12 cellular contexts compared by ENCODE assay signal in genomic region chr11:67404515-67405195, GRCh38. TPM values are rescaled to one million over a fixed set of nuclear protein-coding genes. Genes with fewer than 3 reads are reported as not detected.
DNase-seq lines count a peak whose midpoint lies in the region; ATAC-seq and TF ChIP-seq lines count a peak whose summit lies in the region.
"Had no signal": no experiment of that assay in that cellular context is flagged by ENCODE, and none has a peak within 500 bp of the region (broad histone marks: within the 10 kb centered on the region; RNA-seq: fewer than 3 reads in every experiment).

No MANE protein-coding gene starts in this region.

- no peaks in the 10 kb centered on the region for H3K9me3 Mint-ChIP-seq in T-cell

- intact Hi-C loops in colonic mucosa (cut with DNase I) = no loop called here

- H3K27me3 Mint-ChIP-seq in T-cell = no peaks in the 10 kb centered on the region

- H3K4me3 ChIP-seq in colonic mucosa = peak overlapping the region; percentile 25

- peak overlapping the region; percentile 61 for H3K27ac ChIP-seq in colonic mucosa
- H3K27ac ChIP-seq: VCaP had no signal

- DNase-seq in GM10266 (ENCODE audit: extremely low spot score) = peak; percentile 35
- peak in 10 of 34 experiments; percentile 31 to 61 (median 46) for DNase-seq in T-cell
- no peak for DNase-seq in colonic mucosa
- DNase-seq in stimulated activated CD8-positive, alpha-beta memory T cell treated with anti-CD3 and anti-CD28 coated beads, Interleukin-12 subunit alpha, Interleukin-12 subunit beta, amount 100 ng/mL, for 4 hours (ENCODE audit: low read depth) = peak; percentile 41
- DNase-seq in NCI-H2196 treated with DMSO at 0.1 percent for 48 hours (lab: John Stamatoyannopoulos, UW; ENCODE audit: unreplicated experiment) = no peak
- DNase-seq in DMS 273 treated with DMSO at 0.1 percent for 48 hours (lab: John Stamatoyannopoulos, UW) = no peak
- no peak for DNase-seq in DMS114 treated with DMSO at 0.1 percent for 48 hours (lab: John Stamatoyannopoulos, UW; ENCODE audit: unreplicated experiment)
- DNase-seq in cerebellar cortex (ENCODE audit: low spot score) = no peak
- DNase-seq: EL had no signal

- H3K9me3 ChIP-seq in colonic mucosa = no peaks in the 10 kb centered on the region
- H3K9me3 ChIP-seq: pancreas had no signal

- H3K4me1 ChIP-seq in colonic mucosa = peaks cover 8% of the 10 kb centered on the region

- peaks cover 21% of the 10 kb centered on the region for H3K36me3 Mint-ChIP-seq in T-cell

- H3K9ac ChIP-seq in colonic mucosa (ENCODE audit: low read depth in 2 of 2, low read length in 2 of 2) = peak overlapping the region; percentile 58 to 61

- POLR2A ChIA-PET in T-cell (lab: Charles Lee) = interaction anchor here in 1 of 2 donors (0.5 kb wide), 1 partner anchor 39 kb away, joined by 9 read pairs; no protein-coding TSS in a partner anchor

- CTCF ChIA-PET in T-cell (lab: Charles Lee) = no interaction called here

- peak overlapping the region; percentile 96 for H3K27ac Mint-ChIP-seq in T-cell

- H3K36me3 ChIP-seq in colonic mucosa = no peaks in the 10 kb centered on the region
- H3K36me3 ChIP-seq: pancreas had no signal

- TF ChIP-seq CTCF in GM10266 (IDR thresholded peaks at IDR 0.05; ENCODE audit: control insufficient read depth, insufficient read depth, low read depth, missing control alignments) (no peak), colonic mucosa (IDR thresholded peaks at IDR 0.05) (no peak)

- peak in 2 of 4 experiments; percentile 5 to 6 for ATAC-seq in T-cell (replicated peaks in 1 of 4)
- ATAC-seq: pancreas had no signal

- H3K4me1 Mint-ChIP-seq in T-cell = peaks cover 61 to 77% (median 68%) of the 10 kb centered on the region in 3 donors

- peak overlapping the region; percentile 92 to 97 (median 96) for H3K4me3 Mint-ChIP-seq in T-cell

- H3K27me3 ChIP-seq in colonic mucosa = no peaks in the 10 kb centered on the region
- H3K27me3 ChIP-seq: pancreas had no signal

RNA-seq across cellular contexts. Expression of gene TBC1D10C, which starts 0.8 kb away (rescaled TPM):
- 100 to 1,000 TPM; 288 to 449 (median 436) TPM for total RNA-seq in T-cell
- total RNA-seq in colonic mucosa = 1 to 10 TPM; 3.9 to 5.2 TPM
- total RNA-seq: NCI-H460 had no signal

RNA-seq across cellular contexts. Expression of gene PPP1CA, which starts 3.0 kb away (rescaled TPM):
- 100 to 1,000 TPM; 118 to 198 (median 186) TPM for total RNA-seq in T-cell
- total RNA-seq in colonic mucosa = 100 to 1,000 TPM; 242 to 280 TPM

RNA-seq across cellular contexts. Expression of gene CARNS1, which starts 10.8 kb away (rescaled TPM):
- total RNA-seq in T-cell (10 to 100 TPM in 2 of 5 donors, 1 to 10 TPM in 3; 5.5 to 19.1 (median 9.8) TPM), colonic mucosa (under 1 TPM; 0.20 to 0.32 TPM)

RNA-seq across cellular contexts. Expression of gene RAD9A, which starts 12.9 kb away (rescaled TPM):
- total RNA-seq in T-cell (10 to 100 TPM; 34.9 to 63.8 (median 56.2) TPM), colonic mucosa (10 to 100 TPM; 21.8 to 35.1 TPM)

RNA-seq across cellular contexts. Expression of gene RPS6KB2, which starts 23.6 kb away (rescaled TPM):
- 10 to 100 TPM; 60.3 to 88.0 (median 81.9) TPM for total RNA-seq in T-cell
- total RNA-seq in colonic mucosa = 10 to 100 TPM; 38.3 to 70.4 TPM

Comparison
In these comparisons a context has a peak if more than half of its experiments do, and no peak if none do; other contexts are left out.
1. DNase-seq: peak in GM10266 (single experiment) and stimulated activated CD8-positive, alpha-beta memory T cell treated with anti-CD3 and anti-CD28 coated beads, Interleukin-12 subunit alpha, Interleukin-12 subunit beta, amount 100 ng/mL, for 4 hours (single experiment); none in colonic mucosa (single experiment), NCI-H2196 treated with DMSO at 0.1 percent for 48 hours (single experiment), DMS 273 treated with DMSO at 0.1 percent for 48 hours (single experiment), DMS114 treated with DMSO at 0.1 percent for 48 hours (single experiment) and cerebellar cortex (single experiment).
2. RNA of gene TBC1D10C, which starts 0.8 kb away (total RNA-seq): 288 to 449 TPM in T-cell; 3.9 to 5.2 TPM in colonic mucosa; every median in the first group is over 10 times any median in the second.
3. RNA of gene CARNS1, which starts 10.8 kb away (total RNA-seq): 5.5 to 19.1 TPM in T-cell; 0.20 to 0.32 TPM in colonic mucosa; every median in the first group is over 4 times any median in the second.